Comparison of ENCODE assay signal across 16 cellular contexts in the genomic region with DNA sequence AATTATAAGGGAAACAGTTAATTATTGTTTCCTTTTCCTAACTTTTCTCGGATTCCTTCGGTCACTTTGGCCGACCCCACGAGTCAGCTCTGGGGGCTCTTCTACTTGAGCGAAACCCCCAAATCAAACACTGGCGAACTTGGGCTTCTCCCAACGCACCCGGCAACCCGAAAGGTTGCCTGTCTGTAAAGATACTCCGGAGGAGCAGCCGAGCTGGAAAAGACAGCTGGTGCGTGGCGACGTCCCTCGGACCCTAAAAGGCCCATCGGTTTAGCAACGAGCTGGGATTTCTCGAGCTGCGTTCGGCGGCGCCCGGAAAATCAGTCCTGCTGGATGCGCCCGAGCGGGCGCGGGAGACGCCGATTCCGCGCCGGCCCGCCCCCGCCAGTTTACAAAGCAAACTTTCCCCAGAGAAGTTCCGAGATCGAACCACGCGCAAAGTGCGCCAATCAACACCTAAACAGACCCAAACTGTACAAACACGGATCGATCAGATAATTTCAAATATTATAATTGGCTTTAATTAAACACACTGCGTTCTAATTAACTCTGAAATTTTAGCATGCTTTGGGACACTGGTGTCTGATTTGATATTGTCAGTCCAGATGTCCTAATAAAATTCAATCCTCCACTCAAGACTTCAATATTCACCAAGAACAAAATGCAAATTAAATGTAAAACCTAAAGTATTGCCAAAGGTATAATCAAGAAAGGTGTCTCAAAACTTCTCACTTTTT. TPM values are rescaled to one million over a fixed set of nuclear protein-coding genes. Genes with fewer than 3 reads are reported as not detected.
DNase-seq lines count a peak whose midpoint lies in the region; ATAC-seq, FAIRE-seq and TF ChIP-seq lines count a peak whose summit lies in the region.
"Had no signal": no experiment of that assay in that cellular context is flagged by ENCODE, and none has a peak within 500 bp of the region (broad histone marks: within the 10 kb centered on the region; RNA-seq: fewer than 3 reads in every experiment).

No MANE protein-coding gene starts in this region.

- no peak overlapping the region for H2BK120ac ChIP-seq in neuronal stem cell (ENCODE audit: low read depth, low read length)

- no peak overlapping the region for H2BK15ac ChIP-seq in neuronal stem cell (ENCODE audit: low read length)

- H2BK5ac ChIP-seq in neuronal stem cell (ENCODE audit: low read length): peak overlapping the region; percentile 75

- H3K36me3 ChIP-seq in HUES64 (ENCODE audit: insufficient read depth, low read length) (no peaks in the 10 kb centered on the region), endothelial cell of umbilical vein (ENCODE audit: control insufficient read depth in 2 of 2, extremely low read depth in 1 of 2, insufficient read depth in 2 of 2, low read length in 2 of 2) (no peaks in the 10 kb centered on the region), neuronal stem cell (replicated peaks in 1 of 2; ENCODE audit: control insufficient read depth in 2 of 2, insufficient read depth in 2 of 2, low read length in 2 of 2) (no peaks in the 10 kb centered on the region), transverse colon (no peaks in the 10 kb centered on the region)
- H3K36me3 ChIP-seq: pancreas had no signal

- CTCF ChIA-PET in endothelial cell of umbilical vein (lab: Charles Lee): interaction anchor here (0.8 to 4.2 kb wide), 8 partner anchors 13 to 1758 kb away, joined by 3 to 47 read pairs (median 12); no protein-coding TSS in a partner anchor

- no peak overlapping the region for H4K8ac ChIP-seq in neuronal stem cell (ENCODE audit: low read depth, low read length)

- H2BK12ac ChIP-seq in neuronal stem cell (ENCODE audit: low read length): no peak overlapping the region

- TF ChIP-seq CTCF in endothelial cell of umbilical vein (IDR thresholded peaks at IDR 0.05; ENCODE audit: extremely low read depth in 1 of 2, insufficient read depth in 1 of 2, low read depth in 1 of 2, low read length in 2 of 2) (no peak), transverse colon (IDR thresholded peaks at IDR 0.05) (no peak)

- POLR2A ChIA-PET in endothelial cell of umbilical vein (lab: Charles Lee): no interaction called here

- H3K79me2 ChIP-seq in endothelial cell of umbilical vein (ENCODE audit: control insufficient read depth, insufficient read depth, low read length): no peaks in the 10 kb centered on the region

- H3K27ac ChIP-seq in HUES64 (ENCODE audit: low read depth, low read length): no peak overlapping the region
- H3K27ac ChIP-seq in endothelial cell of umbilical vein (ENCODE audit: insufficient read depth, low read depth, low read length): no peak overlapping the region
- H3K27ac ChIP-seq in neuronal stem cell (replicated peaks; ENCODE audit: low read length): no peak overlapping the region
- no peak overlapping the region for H3K27ac ChIP-seq in transverse colon
- H3K27ac ChIP-seq: pancreas, testis had no signal

- intact Hi-C loops in endothelial cell of umbilical vein (cut with micrococcal nuclease) (loop anchor here (1.0 to 5.0 kb wide), 6 partner anchors 80 to 1337 kb away; no protein-coding TSS in a partner anchor), transverse colon (cut with DNase I; ENCODE audit: low total_unique reads) (loop anchor here (5.0 kb wide), 2 partner anchors 937 to 1757 kb away; no protein-coding TSS in a partner anchor)

- no peak overlapping the region for H2AK5ac ChIP-seq in neuronal stem cell (ENCODE audit: low read depth, low read length)

- H3K4ac ChIP-seq in neuronal stem cell (ENCODE audit: low read length): no peak overlapping the region

- DNase-seq in NCI-H748 (lab: John Stamatoyannopoulos, UW; ENCODE audit: unreplicated experiment) (peak; percentile 38), NCI-H748 treated with DMSO at 0.1 percent for 48 hours (lab: John Stamatoyannopoulos, UW) (no peak), endothelial cell of umbilical vein (ENCODE audit: low read depth, low spot score) (no peak), neuronal stem cell (ENCODE audit: low spot score) (peak; percentile 24), NCI-H146 (lab: John Stamatoyannopoulos, UW) (no peak), transverse colon (no peak)
- DNase-seq: HFFc6, NCI-H2107, OCI-M1, T-helper 9 cell had no signal

- H3K79me1 ChIP-seq in neuronal stem cell (ENCODE audit: low read depth, low read length): no peaks in the 10 kb centered on the region

- dilution Hi-C loops in endothelial cell of umbilical vein (cut with MboI; ENCODE audit: extremely low pct_ligation_motif_present, low sequenced_read_pairs): no loop called here

- H4K91ac ChIP-seq in neuronal stem cell (ENCODE audit: low read depth, low read length, poor library complexity): no peak overlapping the region

- H3K4me1 ChIP-seq in HUES64 (ENCODE audit: insufficient read depth, low read length) (peaks cover 19% of the 10 kb centered on the region), endothelial cell of umbilical vein (ENCODE audit: control insufficient read depth, extremely low read depth, insufficient read depth, low read length) (no peaks in the 10 kb centered on the region), neuronal stem cell (ENCODE audit: control insufficient read depth in 2 of 2, insufficient read depth in 1 of 2, low read depth in 1 of 2, low read length in 2 of 2) (peaks cover 6 to 17% of the 10 kb centered on the region in 2 donors), transverse colon (peaks cover 4 to 43% (median 24%) of the 10 kb centered on the region in 4 donors)

- H3K23ac ChIP-seq in neuronal stem cell (ENCODE audit: low read depth, low read length, poor library complexity): no peak overlapping the region

- peaks cover 100% of the 10 kb centered on the region for H3K27me3 ChIP-seq in HUES64 (ENCODE audit: insufficient read depth, low read length)
- peaks cover 69 to 88% of the 10 kb centered on the region in 2 experiments for H3K27me3 ChIP-seq in endothelial cell of umbilical vein (ENCODE audit: control insufficient read depth in 2 of 2, insufficient read depth in 2 of 2, low read length in 2 of 2)
- peaks cover 65 to 97% (median 91%) of the 10 kb centered on the region in 3 experiments for H3K27me3 ChIP-seq in neuronal stem cell (ENCODE audit: control insufficient read depth in 3 of 3, insufficient read depth in 3 of 3, low read depth in 1 of 3, low read length in 3 of 3)
- peaks cover 100% of the 10 kb centered on the region for H3K27me3 ChIP-seq in transverse colon
- H3K27me3 ChIP-seq: testis had no signal

- WGBS in HUES64: 3% methylated on average over 43 of the region's 43 CpGs
- no CpG with 5 or more reads among the region's 43 CpGs for WGBS in neuronal stem cell (ENCODE audit: extremely low coverage in 2 of 2, insufficient read length in 2 of 2, insufficient replicate concordance in 1 of 2), 2 donors
- 7 to 12% methylated on average over 8 to 43 of the region's 43 CpGs for WGBS in transverse colon (ENCODE audit: low coverage in 1 of 2), 2 donors

- in situ Hi-C loops in transverse colon (cut with MboI; ENCODE audit: low pct_ligation_motif_present in 1 of 4, low pct_unique_long_range_greater_than_20kb in 1 of 4, low sequenced_read_pairs in 3 of 4): loop anchor here in 2 of 4 donors (10.0 kb wide), 1 partner anchor 935 kb away; no protein-coding TSS in a partner anchor

- H3K9me3 ChIP-seq in HUES64 (ENCODE audit: insufficient read depth, low read depth, low read length) (no peaks in the 10 kb centered on the region), endothelial cell of umbilical vein (replicated peaks; ENCODE audit: control insufficient read depth, insufficient read depth, low read length) (no peaks in the 10 kb centered on the region), neuronal stem cell (replicated peaks in 1 of 2; ENCODE audit: control insufficient read depth in 2 of 2, insufficient read depth in 1 of 2, low read depth in 1 of 2, low read length in 2 of 2) (no peaks in the 10 kb centered on the region), transverse colon (no peaks in the 10 kb centered on the region)
- H3K9me3 ChIP-seq: pancreas, testis had no signal

- TF ChIP-seq EP300 in transverse colon (IDR thresholded peaks at IDR 0.05; ENCODE audit: low read depth): no peak

- BruUV-seq in endothelial cell of umbilical vein (replicated peaks; lab: Mats Ljungman, UMichigan): no TSS peak

- peak overlapping the region; percentile 17 for H3K18ac ChIP-seq in neuronal stem cell (ENCODE audit: low read length)

- no peak for ATAC-seq in GM18505 (IDR thresholded peaks at IDR 0.05; ENCODE audit: unreplicated experiment)

- H3K4me3 ChIP-seq in HUES64 (ENCODE audit: low read length): 0 out of 2 replicates have a peak overlapping the region, but pooled peaks have one; percentile 20
- H3K4me3 ChIP-seq in endothelial cell of umbilical vein (replicated peaks in 1 of 3; ENCODE audit: insufficient read depth in 1 of 3, low read depth in 1 of 3, low read length in 3 of 3): no peak overlapping the region
- no peak overlapping the region for H3K4me3 ChIP-seq in neuronal stem cell (ENCODE audit: low read length in 2 of 2)
- no peak overlapping the region for H3K4me3 ChIP-seq in transverse colon
- H3K4me3 ChIP-seq: pancreas had no signal

- no peak overlapping the region for H2AFZ ChIP-seq in endothelial cell of umbilical vein (ENCODE audit: low read depth, low read length)
- no peak overlapping the region for H2AFZ ChIP-seq in neuronal stem cell (ENCODE audit: low read length)

- no peak for FAIRE-seq in endothelial cell of umbilical vein (lab: Jason Lieb, UNC)
- FAIRE-seq: pancreas had no signal

- no peak overlapping the region for H3K14ac ChIP-seq in neuronal stem cell (ENCODE audit: low read length)

- no peak for TF ChIP-seq POLR2A in endothelial cell of umbilical vein (IDR thresholded peaks at IDR 0.05; ENCODE audit: low read depth, low read length)
- no peak for TF ChIP-seq POLR2A in transverse colon (IDR thresholded peaks at IDR 0.05)
- no peak for TF ChIP-seq POLR2A in GM18505 (IDR thresholded peaks at IDR 0.05; ENCODE audit: borderline replicate concordance, extremely low read depth, insufficient read depth, insufficient read length)

- H3K9ac ChIP-seq in HUES64 (ENCODE audit: low read depth, low read length): no peak overlapping the region
- H3K9ac ChIP-seq in endothelial cell of umbilical vein (replicated peaks; ENCODE audit: extremely low read depth, insufficient read depth, low read length): no peak overlapping the region
- no peak overlapping the region for H3K9ac ChIP-seq in neuronal stem cell (ENCODE audit: low read depth, low read length, poor library complexity)

- H4K20me1 ChIP-seq in endothelial cell of umbilical vein (replicated peaks; ENCODE audit: control insufficient read depth, extremely low read depth, insufficient read depth, low read length): no peaks in the 10 kb centered on the region

- H3K4me2 ChIP-seq in endothelial cell of umbilical vein (ENCODE audit: insufficient read depth, low read length) (no peak overlapping the region), neuronal stem cell (ENCODE audit: insufficient read depth, low read length, poor library complexity, severe bottlenecking) (peak overlapping the region; percentile 54)

- no peaks in the 10 kb centered on the region for H3K9me1 ChIP-seq in endothelial cell of umbilical vein (replicated peaks; ENCODE audit: control insufficient read depth, extremely low read depth, insufficient read depth, low read length)

RNA-seq across cellular contexts. Expression of gene EBF3, which starts 5.6 kb away (rescaled TPM):
- 0.65 TPM for polyA plus RNA-seq in HUES64 (2013, experiment 1 of 2)
- 1.3 TPM for polyA plus RNA-seq in HUES64 (2013, experiment 2 of 2)
- total RNA-seq in endothelial cell of umbilical vein: 2.0 and 2.7 TPM in 2 replicates
- polyA plus RNA-seq in endothelial cell of umbilical vein: 0.75 and 0.92 TPM in 2 replicates
- polyA plus RNA-seq in endothelial cell of umbilical vein (2011; cell fraction: cytosol; rRNA removed): 0.70 and 0.90 TPM in 2 replicates
- 2.0 and 2.1 TPM in 2 replicates for polyA plus RNA-seq in endothelial cell of umbilical vein (2011; cell fraction: nucleus; rRNA removed)
- polyA plus RNA-seq in endothelial cell of umbilical vein (2012): 3.2 and 4.3 TPM in 2 replicates
- polyA minus RNA-seq in endothelial cell of umbilical vein: 1.2 and 1.7 TPM in 2 replicates
- not detected for polyA minus RNA-seq in endothelial cell of umbilical vein (2011; cell fraction: cytosol; rRNA and poly(A)+ RNA removed)
- 1.6 and 1.9 TPM in 2 replicates for polyA minus RNA-seq in endothelial cell of umbilical vein (2011; cell fraction: nucleus; rRNA and poly(A)+ RNA removed)
- polyA plus RNA-seq in neuronal stem cell (2013, experiment 1 of 2): 3.3 TPM
- 3.1 TPM for polyA plus RNA-seq in neuronal stem cell (2013, experiment 2 of 2)
- total RNA-seq in transverse colon: 1 to 10 TPM in 2 of 4 donors, under 1 TPM in 2; 0.37 to 6.6 (median 1.0) TPM
- total RNA-seq: A172, kidney epithelial cell had no signal

Comparison
In these comparisons a context has a peak if more than half of its experiments do, and no peak if none do; other contexts are left out.
1. DNase-seq: peak in NCI-H748 (single experiment) and neuronal stem cell (single experiment); none in NCI-H748 treated with DMSO at 0.1 percent for 48 hours (single experiment), endothelial cell of umbilical vein (single experiment), NCI-H146 (single experiment) and transverse colon (single experiment).